In genomic region chr17:62968445-62968923, GRCh38 we compare ENCODE assay signal across 7 cellular contexts. TPM values are rescaled to one million over a fixed set of nuclear protein-coding genes. Genes with fewer than 3 reads are reported as not detected.
A peak's percentile ranks its signal among the peaks of the same experiment; 100 is the strongest.
DNase-seq lines count a peak whose midpoint lies in the region; TF ChIP-seq lines count a peak whose summit lies in the region.

No MANE protein-coding gene starts in this region.

- TF ChIP-seq EP300 in SK-N-SH (IDR thresholded peaks at IDR 0.05; ENCODE audit: borderline replicate concordance in 1 of 2, low read depth in 1 of 2, low read length in 1 of 2) = peak in 1 of 2 experiments; percentile 58; a peak in 1 of 4 replicates

- H3K27me3 ChIP-seq in SK-N-SH (ENCODE audit: insufficient read depth) (no peaks in the 10 kb centered on the region), iPS DF 6.9 (ENCODE audit: control insufficient read depth, insufficient read depth, low read length) (peaks cover 2% of the 10 kb centered on the region; the same call in 1 of the 2 replicates), smooth muscle cell (ENCODE audit: low read depth) (no peaks in the 10 kb centered on the region)

- peaks cover 70% of the 10 kb centered on the region for H3K79me2 ChIP-seq in SK-N-SH (ENCODE audit: insufficient read depth)
- H3K79me2 ChIP-seq in smooth muscle cell (ENCODE audit: low read depth) = peaks cover 68% of the 10 kb centered on the region

- peak; percentile 99 for TF ChIP-seq RAD21 in SK-N-SH (IDR thresholded peaks at IDR 0.05; ENCODE audit: low read length)

- H3K4me3 ChIP-seq in GM12864 (ENCODE audit: low read depth, low read length) = no peak overlapping the region
- H3K4me3 ChIP-seq in HFF-Myc (replicated peaks; ENCODE audit: low read depth, low read length) = peak overlapping the region; percentile 76
- peak overlapping the region; percentile 77 to 90 for H3K4me3 ChIP-seq in SK-N-SH (ENCODE audit: low read depth in 2 of 2, low read length in 1 of 2)
- H3K4me3 ChIP-seq in astrocyte of the cerebellum (ENCODE audit: low read depth, low read length) = peak overlapping the region; percentile 65
- H3K4me3 ChIP-seq in iPS DF 6.9 (ENCODE audit: low read length) = no peak overlapping the region
- peak overlapping the region; percentile 75 for H3K4me3 ChIP-seq in smooth muscle cell

- H4K20me1 ChIP-seq in SK-N-SH (ENCODE audit: insufficient read depth) (peaks cover 31% of the 10 kb centered on the region), smooth muscle cell (ENCODE audit: low read depth) (peaks cover 43% of the 10 kb centered on the region)

- H3F3A ChIP-seq in SK-N-SH (replicated peaks; ENCODE audit: insufficient read depth) (peaks cover 15% of the 10 kb centered on the region), smooth muscle cell (ENCODE audit: low read depth) (peaks cover 11% of the 10 kb centered on the region)

- H3K9ac ChIP-seq in SK-N-SH (peak overlapping the region; percentile 80), smooth muscle cell (ENCODE audit: low read depth) (peak overlapping the region; percentile 79)

- POLR2A ChIA-PET in SK-N-SH (lab: Yijun Ruan, JAX) = interaction anchor here (1.5 kb wide), 1 partner anchor 264 kb away, joined by 3 read pairs; no protein-coding TSS in a partner anchor

- peak; percentile 73 for TF ChIP-seq CTCF in GM12864 (IDR thresholded peaks at IDR 0.05; ENCODE audit: low read depth, low read length, missing control alignments)
- peak; percentile 82 for TF ChIP-seq CTCF in HFF-Myc (IDR thresholded peaks at IDR 0.05; ENCODE audit: low read depth, low read length, missing control alignments)
- peak; percentile 99 for TF ChIP-seq CTCF in SK-N-SH (IDR thresholded peaks at IDR 0.05)
- TF ChIP-seq CTCF in astrocyte of the cerebellum (IDR thresholded peaks at IDR 0.05; ENCODE audit: low read depth, low read length, missing control alignments) = peak; percentile 92
- TF ChIP-seq CTCF in smooth muscle cell (IDR thresholded peaks at IDR 0.05; ENCODE audit: borderline replicate concordance, insufficient read depth, poor library complexity, severe bottlenecking) = peak; percentile 80

- H3K4me1 ChIP-seq in SK-N-SH (ENCODE audit: control insufficient read depth in 1 of 2, insufficient read depth in 2 of 2, low read depth in 1 of 2, low read length in 1 of 2) (peaks cover 4 to 32% of the 10 kb centered on the region in 2 experiments; a peak in 3 of 4 replicates), iPS DF 6.9 (ENCODE audit: control insufficient read depth, insufficient read depth, low read length) (no peaks in the 10 kb centered on the region), smooth muscle cell (ENCODE audit: low read depth) (peaks cover 15% of the 10 kb centered on the region)

- H3K9me3 ChIP-seq in SK-N-SH (no peaks in the 10 kb centered on the region), iPS DF 6.9 (ENCODE audit: control insufficient read depth, insufficient read depth, low read length) (no peaks in the 10 kb centered on the region), smooth muscle cell (replicated peaks; ENCODE audit: low read depth) (no peaks in the 10 kb centered on the region)

- H3K4me2 ChIP-seq in SK-N-SH (peak overlapping the region; percentile 76), smooth muscle cell (peak overlapping the region; percentile 91)

- CTCF ChIA-PET in SK-N-SH (lab: Yijun Ruan, JAX) = interaction anchor here (0.6 to 5.1 kb wide), 46 partner anchors 9 to 439 kb away, joined by 3 to 61 read pairs (median 4); no protein-coding TSS in a partner anchor

- H2AFZ ChIP-seq in SK-N-SH (ENCODE audit: low read depth) (no peak overlapping the region), smooth muscle cell (ENCODE audit: low read depth) (no peak overlapping the region)

- peak overlapping the region; percentile 51 to 92 for H3K27ac ChIP-seq in SK-N-SH (ENCODE audit: low read depth in 2 of 2, low read length in 1 of 2)
- H3K27ac ChIP-seq in iPS DF 6.9 (ENCODE audit: low read length) = no peak overlapping the region
- H3K27ac ChIP-seq in smooth muscle cell (ENCODE audit: low read depth) = peak overlapping the region; percentile 46

- in situ Hi-C loops in astrocyte of the cerebellum (cut with HindIII; ENCODE audit: low sequenced_read_pairs) = no loop called here

- DNase-seq in GM12864 (ENCODE audit: low read depth) = peak; percentile 54
- DNase-seq in HFF-Myc (ENCODE audit: extremely low read depth, low read depth) = peak; percentile 75
- peak; percentile 72 for DNase-seq in NCI-H1105 (lab: John Stamatoyannopoulos, UW)
- peak; percentile 87 for DNase-seq in SK-N-SH
- DNase-seq in astrocyte of the cerebellum (ENCODE audit: low read depth) = peak; percentile 86
- peak; percentile 48 for DNase-seq in iPS DF 6.9 (ENCODE audit: low read depth, low spot score)
- no peak for DNase-seq in smooth muscle cell (lab: John Stamatoyannopoulos, UW; ENCODE audit: unreplicated experiment)

- H3K36me3 ChIP-seq in SK-N-SH (replicated peaks in 1 of 2; ENCODE audit: control insufficient read depth in 1 of 2, insufficient read depth in 2 of 2, low read length in 1 of 2) (peaks cover 2 to 4% of the 10 kb centered on the region in 2 experiments), iPS DF 6.9 (ENCODE audit: control insufficient read depth, insufficient read depth, low read length) (no peaks in the 10 kb centered on the region), smooth muscle cell (ENCODE audit: low read depth) (no peaks in the 10 kb centered on the region)

- H3K9me2 ChIP-seq in SK-N-SH = no peaks in the 10 kb centered on the region

- 2% methylated on average over 3 of the region's 3 CpGs for WGBS in SK-N-SH (ENCODE audit: low lambda C conversion rate)
- WGBS in iPS DF 6.9 (ENCODE audit: insufficient coverage, insufficient read length) = no CpG with 5 or more reads among the region's 3 CpGs
- WGBS in smooth muscle cell (ENCODE audit: low lambda C conversion rate) = 5% methylated on average over 3 of the region's 3 CpGs

TF ChIP-seq in SK-N-SH, 30 proteins besides CTCF, POLR2A, EP300 and RAD21 (continues in another document):
- TF ChIP-seq REST (IDR thresholded peaks at IDR 0.05; ENCODE audit: low read depth, low read length) (no peak), MXI1 (IDR thresholded peaks at IDR 0.05; ENCODE audit: low read depth, low read length) (no peak; the same call in 1 of the 2 replicates), TCF12 (IDR thresholded peaks at IDR 0.05) (peak; percentile 58), MAX (IDR thresholded peaks at IDR 0.05; ENCODE audit: low read depth) (peak; percentile 46; the same call in 1 of the 2 replicates), RCOR1 (IDR thresholded peaks at IDR 0.05; ENCODE audit: low read length) (peak; percentile 61; the same call in 1 of the 2 replicates), ZBTB33 (IDR thresholded peaks at IDR 0.05; ENCODE audit: borderline replicate concordance, low read depth) (no peak), SMC3 (IDR thresholded peaks at IDR 0.05; ENCODE audit: low read depth, low read length) (peak; percentile 99), TEAD4 (IDR thresholded peaks at IDR 0.05; ENCODE audit: borderline replicate concordance, insufficient read depth) (no peak), FOXJ3 (CRISPR knock-in tag; IDR thresholded peaks at IDR 0.05) (0 out of 2 replicates have a peak, but pooled peaks have one; percentile 15), RFX5 (IDR thresholded peaks at IDR 0.05; ENCODE audit: low read length) (peak; percentile 49; the same call in 1 of the 2 replicates), GABPA (IDR thresholded peaks at IDR 0.05; ENCODE audit: low read depth) (no peak)

RNA-seq across cellular contexts. Expression of gene TANC2, which starts 2.4 kb away (rescaled TPM):
- polyA plus RNA-seq in SK-N-SH (2012; rRNA removed) = 23.0 and 26.4 TPM in 2 replicates
- 14.4 and 17.0 TPM in 2 replicates for polyA plus RNA-seq in SK-N-SH (2012; cell fraction: cytosol; rRNA removed)
- polyA plus RNA-seq in SK-N-SH (2012; cell fraction: nucleus; rRNA removed) = 46.6 and 65.1 TPM in 2 replicates
- total RNA-seq in smooth muscle cell = 27.6 and 47.0 TPM in 2 replicates
- 8.3 and 30.9 TPM in 2 replicates for polyA plus RNA-seq in smooth muscle cell

Comparison
In these comparisons a context has a peak if more than half of its experiments do, and no peak if none do; other contexts are left out.
1. H3K4me3 ChIP-seq: peak in HFF-Myc (single experiment), SK-N-SH (2 of 2), astrocyte of the cerebellum (single experiment) and smooth muscle cell (single experiment); none in GM12864 (single experiment) and iPS DF 6.9 (single experiment).
2. Peak in every context shown above with its lines, with median percentiles within 50 percentile points of each other: CTCF ChIP-seq.